22 cellular contexts compared by ENCODE assay signal in the genomic region with DNA sequence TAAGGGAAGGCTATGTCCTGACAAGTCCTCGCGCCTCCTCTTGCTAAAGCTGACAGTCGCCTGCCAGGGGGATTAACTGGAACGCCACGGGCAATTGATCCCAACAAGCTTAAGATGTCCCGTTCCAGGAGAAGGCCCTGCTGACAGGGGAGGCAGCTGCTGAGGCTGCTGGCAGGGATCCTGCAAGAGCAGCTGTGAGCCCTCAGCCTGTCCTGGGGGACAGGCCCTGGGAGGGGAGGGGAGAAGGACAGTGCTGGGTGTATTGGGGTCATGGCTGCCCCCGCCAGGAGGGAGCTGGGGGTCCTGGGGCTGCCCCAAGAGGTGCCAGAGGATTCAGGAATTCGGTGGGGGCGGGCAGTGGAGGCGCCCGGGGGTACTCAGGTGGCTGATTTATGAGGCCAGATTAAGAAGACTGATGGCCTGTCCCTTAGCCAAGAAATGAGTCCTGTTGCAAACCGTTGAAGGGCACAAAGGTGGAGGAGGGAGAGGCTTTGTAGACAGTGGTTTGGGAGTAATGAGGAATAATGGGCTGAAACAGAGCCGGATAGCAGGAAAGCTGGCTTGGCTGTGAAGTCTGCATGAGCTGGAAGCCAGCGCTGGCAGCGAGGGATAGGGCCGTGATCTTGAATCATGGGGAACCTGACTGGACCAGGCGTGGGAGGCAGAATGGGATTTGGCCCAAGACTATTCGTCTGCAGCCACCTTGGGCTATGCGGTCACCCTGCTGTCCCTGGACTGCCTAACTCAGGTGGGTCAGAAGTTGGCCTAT.
DNase-seq lines count a peak whose midpoint lies in the region; ATAC-seq and TF ChIP-seq lines count a peak whose summit lies in the region.
"Had no signal": no experiment of that assay in that cellular context is flagged by ENCODE, and none has a peak within 500 bp of the region (broad histone marks: within the 10 kb centered on the region; RNA-seq: fewer than 3 reads in every experiment).

No MANE protein-coding gene starts in this region.

- ATAC-seq in psoas muscle: peak; percentile 90 to 93 (median 92)
- no peak for ATAC-seq in HG03108 (IDR thresholded peaks at IDR 0.05; ENCODE audit: unreplicated experiment)
- no peak for ATAC-seq in HG03432 (IDR thresholded peaks at IDR 0.05; ENCODE audit: unreplicated experiment)
- ATAC-seq in HG02678 (IDR thresholded peaks at IDR 0.05; ENCODE audit: unreplicated experiment): no peak
- ATAC-seq: activated T-cell treated with anti-CD3 and anti-CD28 coated beads, Interleukin-2, amount 50 U/mL, for 4 hours; PC-3; stimulated activated memory B cell treated with anti-CD40 and anti-IgM and Interleukin-4, amounts not matched to agents 10 μg/mL and 1 μg/mL and 100 μg/mL, for 72 hours had no signal

- 17 to 21% (median 17%) methylated on average over 19 of the region's 19 CpGs for WGBS in psoas muscle, 3 donors

- DNase-seq in DMS79 (lab: John Stamatoyannopoulos, UW) (peak; percentile 66), NCI-H446 treated with DMSO at 0.1 percent for 48 hours (lab: John Stamatoyannopoulos, UW) (peak; percentile 5), glutamatergic neuron (peak; percentile 55), psoas muscle (peak; percentile 78 to 93), amniotic stem cell (lab: John Stamatoyannopoulos, UW) (no peak)
- DNase-seq: activated CD4-positive, alpha-beta T cell treated with anti-CD3 and anti-CD28 coated beads, Interleukin-2, amount 50 U/mL, for 4 hours; activated T-cell treated with anti-CD3 and anti-CD28 coated beads, Interleukin-2, amount 50 U/mL, for 4 hours; GF-D8; HFFc6; KBM-7; NCI-H1105 treated with DMSO at 0.1 percent for 48 hours; NCI-H69; occipital lobe; PC-3; spleen had no signal

- no peak for TF ChIP-seq CTCF in glutamatergic neuron (IDR thresholded peaks at IDR 0.05; ENCODE audit: partially characterized antibody, unreplicated experiment)
- TF ChIP-seq CTCF in psoas muscle (IDR thresholded peaks at IDR 0.05): no peak

- intact Hi-C loops in psoas muscle (cut with DNase I): no loop called here

- H3K36me3 ChIP-seq in psoas muscle (ENCODE audit: insufficient read depth in 1 of 2, low read depth in 1 of 2): no peaks in the 10 kb centered on the region
- H3K36me3 ChIP-seq: cardiac muscle cell, spleen had no signal

- H3K27me3 Mint-ChIP-seq in glutamatergic neuron (ENCODE audit: unreplicated experiment): no peaks in the 10 kb centered on the region

- no peak overlapping the region for H3K4me3 ChIP-seq in psoas muscle
- H3K4me3 ChIP-seq: cardiac muscle cell, spleen had no signal

- peaks cover 17% of the 10 kb centered on the region for H3K4me1 ChIP-seq in psoas muscle
- H3K4me1 ChIP-seq: spleen had no signal

- H3K9me3 Mint-ChIP-seq in glutamatergic neuron (ENCODE audit: unreplicated experiment): peaks cover 3% of the 10 kb centered on the region
- H3K9me3 Mint-ChIP-seq: activated T-cell treated with anti-CD3 and anti-CD28 coated beads, Interleukin-2, amount 50 U/mL, for 4 hours; HFFc6; memory B cell; stimulated activated memory B cell treated with anti-CD40 and anti-IgM and Interleukin-4, amounts not matched to agents 10 μg/mL and 1 μg/mL and 100 μg/mL, for 72 hours had no signal

- H3K36me3 Mint-ChIP-seq in glutamatergic neuron (ENCODE audit: unreplicated experiment): no peaks in the 10 kb centered on the region
- H3K36me3 Mint-ChIP-seq: memory B cell; stimulated activated memory B cell treated with anti-CD40 and anti-IgM and Interleukin-4, amounts not matched to agents 10 μg/mL and 1 μg/mL and 100 μg/mL, for 72 hours had no signal

- H3K27me3 ChIP-seq in psoas muscle (ENCODE audit: insufficient read depth in 3 of 3, low read length in 2 of 3): no peaks in the 10 kb centered on the region
- H3K27me3 ChIP-seq: cardiac muscle cell had no signal

- H3K4me1 Mint-ChIP-seq in glutamatergic neuron (ENCODE audit: low read depth, unreplicated experiment): peaks cover 15% of the 10 kb centered on the region
- H3K4me1 Mint-ChIP-seq: memory B cell; stimulated activated memory B cell treated with anti-CD40 and anti-IgM and Interleukin-4, amounts not matched to agents 10 μg/mL and 1 μg/mL and 100 μg/mL, for 72 hours had no signal

- H3K27ac Mint-ChIP-seq in glutamatergic neuron (ENCODE audit: unreplicated experiment): no peak overlapping the region
- H3K27ac Mint-ChIP-seq: HFFc6; memory B cell; stimulated activated memory B cell treated with anti-CD40 and anti-IgM and Interleukin-4, amounts not matched to agents 10 μg/mL and 1 μg/mL and 100 μg/mL, for 72 hours had no signal

- peak overlapping the region; percentile 75 for H3K27ac ChIP-seq in psoas muscle
- H3K27ac ChIP-seq: cardiac muscle cell, HL-60, spleen had no signal

- H3K4me3 Mint-ChIP-seq in glutamatergic neuron (ENCODE audit: unreplicated experiment): no peak overlapping the region
- H3K4me3 Mint-ChIP-seq: activated T-cell treated with anti-CD3 and anti-CD28 coated beads, Interleukin-2, amount 50 U/mL, for 4 hours; HFFc6; memory B cell; stimulated activated memory B cell treated with anti-CD40 and anti-IgM and Interleukin-4, amounts not matched to agents 10 μg/mL and 1 μg/mL and 100 μg/mL, for 72 hours had no signal

- no peaks in the 10 kb centered on the region for H3K9me3 ChIP-seq in psoas muscle
- H3K9me3 ChIP-seq: spleen had no signal

Comparison
In these comparisons a context has a peak if more than half of its experiments do, and no peak if none do; other contexts are left out.
1. ATAC-seq: peak in psoas muscle (4 of 4); none in HG03108 (single experiment), HG03432 (single experiment) and HG02678 (single experiment).